ENCODE assay signal across 24 cellular contexts in genomic region chr22:25956801-25957200, GRCh38.
"Had no signal": no experiment of that assay in that cellular context is flagged by ENCODE, and none has a peak within 500 bp of the region (broad histone marks: within the 10 kb centered on the region; RNA-seq: fewer than 3 reads in every experiment).

No MANE protein-coding gene starts in this region.

- H3K4me3 ChIP-seq: MG63, SJCRH30, SK-N-MC had no signal

- H3K9me3 ChIP-seq: MG63, SJCRH30 had no signal

- H3K27me3 ChIP-seq: MG63, SJCRH30 had no signal

- H3K36me3 ChIP-seq: MG63 had no signal

- H3K4me1 ChIP-seq: SJCRH30 had no signal

- H3K27ac ChIP-seq: RWPE1, SJCRH30, SK-N-MC had no signal

- ATAC-seq: Panc1, PC-3 had no signal

- DNase-seq: IMR-90, Karpas-422, KG1, MG63, NCI-H1092, NCI-H1105 treated with DMSO at 0.1 percent for 48 hours, NCI-H1417 treated with DMSO at 0.1 percent for 48 hours, NCI-H146, NCI-H1694 treated with DMSO at 0.1 percent for 48 hours, NCI-H2029, NCI-H2081 treated with DMSO at 0.1 percent for 48 hours, NCI-H2171, NCI-H226, NCI-H446, NCI-H510A, NCI-H524 treated with DMSO at 0.1 percent for 48 hours, NCI-H69, NCI-H774, PC-3, SHP77 treated with DMSO at 0.1 percent for 48 hours, SJCRH30 had no signal
